ENCODE assay signal across 9 cellular contexts in genomic region chr12:16880864-16881285, GRCh38.
DNase-seq lines count a peak whose midpoint lies in the region; ATAC-seq and TF ChIP-seq lines count a peak whose summit lies in the region.
"Had no signal": no experiment of that assay in that cellular context is flagged by ENCODE, and none has a peak within 500 bp of the region (broad histone marks: within the 10 kb centered on the region; RNA-seq: fewer than 3 reads in every experiment).

No MANE protein-coding gene starts in this region.

- ATAC-seq in WTC11 = peak; percentile 93
- ATAC-seq in activated CD8-positive, alpha-beta T cell treated with anti-CD3 and anti-CD28 coated beads for 36 hours = no peak

- TF ChIP-seq CTCF in WTC11 (IDR thresholded peaks at IDR 0.05) (no peak), nephron (IDR thresholded peaks at IDR 0.05; ENCODE audit: unreplicated experiment in 3 of 3) (no peak), GM13976 (IDR thresholded peaks at IDR 0.05; ENCODE audit: borderline replicate concordance, control extremely low read depth, extremely low read depth, insufficient read depth, missing control alignments) (no peak)
- TF ChIP-seq CTCF in activated CD8-positive, alpha-beta T cell treated with anti-CD3 and anti-CD28 coated beads for 36 hours (IDR thresholded peaks at IDR 0.05) = no peak

- H3K27me3 Mint-ChIP-seq in WTC11 (ENCODE audit: low read depth) = no peaks in the 10 kb centered on the region
- H3K27me3 Mint-ChIP-seq in nephron (ENCODE audit: low read depth) = no peaks in the 10 kb centered on the region
- H3K27me3 Mint-ChIP-seq in activated CD8-positive, alpha-beta T cell treated with anti-CD3 and anti-CD28 coated beads for 36 hours = no peaks in the 10 kb centered on the region

- no peaks in the 10 kb centered on the region for H3K9me3 Mint-ChIP-seq in WTC11
- no peaks in the 10 kb centered on the region for H3K9me3 Mint-ChIP-seq in nephron
- peaks cover 2% of the 10 kb centered on the region for H3K9me3 Mint-ChIP-seq in activated CD8-positive, alpha-beta T cell treated with anti-CD3 and anti-CD28 coated beads for 36 hours

- peak overlapping the region; percentile 38; the same call in 1 of the 2 replicates for H3K27ac Mint-ChIP-seq in WTC11
- H3K27ac Mint-ChIP-seq in nephron = no peak overlapping the region
- no peak overlapping the region for H3K27ac Mint-ChIP-seq in activated CD8-positive, alpha-beta T cell treated with anti-CD3 and anti-CD28 coated beads for 36 hours

- DNase-seq in D341Med (ENCODE audit: low spot score) (peak; percentile 67), NCI-H2081 treated with DMSO at 0.1 percent for 48 hours (lab: John Stamatoyannopoulos, UW) (peak; percentile 96), WTC11 (ENCODE audit: low spot score) (peak; percentile 15), hepatic stellate cell (ENCODE audit: low spot score) (no peak), middle frontal gyrus (ENCODE audit: extremely low spot score, low spot score) (no peak), GM13976 (ENCODE audit: low spot score) (no peak)
- DNase-seq in activated CD8-positive, alpha-beta T cell treated with anti-CD3 and anti-CD28 coated beads for 36 hours = no peak
- DNase-seq: adrenal gland had no signal

- H3K4me3 Mint-ChIP-seq in WTC11 = no peak overlapping the region
- H3K4me3 Mint-ChIP-seq in nephron = peak overlapping the region in 2 of 3 experiments; percentile 10 to 14
- no peak overlapping the region for H3K4me3 Mint-ChIP-seq in activated CD8-positive, alpha-beta T cell treated with anti-CD3 and anti-CD28 coated beads for 36 hours

- intact Hi-C loops in activated CD8-positive, alpha-beta T cell treated with anti-CD3 and anti-CD28 coated beads for 36 hours (cut with micrococcal nuclease) = no loop called here

- H3K36me3 Mint-ChIP-seq in WTC11 = no peaks in the 10 kb centered on the region
- H3K36me3 Mint-ChIP-seq in nephron (ENCODE audit: low read depth) = no peaks in the 10 kb centered on the region
- H3K36me3 Mint-ChIP-seq in activated CD8-positive, alpha-beta T cell treated with anti-CD3 and anti-CD28 coated beads for 36 hours (ENCODE audit: low read depth) = no peaks in the 10 kb centered on the region

- CTCF ChIA-PET in WTC11 (lab: Charles Lee) = interaction anchor here (1.6 kb wide), 1 partner anchor 59 kb away, joined by 6 read pairs; no protein-coding TSS in a partner anchor
- CTCF ChIA-PET in activated CD8-positive, alpha-beta T cell treated with anti-CD3 and anti-CD28 coated beads for 36 hours (lab: Charles Lee) = no interaction called here

- in situ Hi-C loops in GM13976 (cut with MboI; ENCODE audit: low sequenced_read_pairs, unreplicated experiment) = no loop called here

- H3K4me1 Mint-ChIP-seq in WTC11 (peaks cover 10% of the 10 kb centered on the region), nephron (peaks cover 10% of the 10 kb centered on the region)
- no peaks in the 10 kb centered on the region for H3K4me1 Mint-ChIP-seq in activated CD8-positive, alpha-beta T cell treated with anti-CD3 and anti-CD28 coated beads for 36 hours (ENCODE audit: low read depth)

- POLR2A ChIA-PET in WTC11 (lab: Charles Lee) = interaction anchor here (0.5 kb wide), 1 partner anchor 244 kb away, joined by 5 read pairs; no protein-coding TSS in a partner anchor
- POLR2A ChIA-PET in activated CD8-positive, alpha-beta T cell treated with anti-CD3 and anti-CD28 coated beads for 36 hours (lab: Charles Lee) = no interaction called here

TF ChIP-seq in WTC11, 78 proteins besides CTCF, POLR2A, EP300 and RAD21:
- TF ChIP-seq GABPB1 (CRISPR knock-in tag; IDR thresholded peaks at IDR 0.05) = no peak
- TF ChIP-seq IRF2 (CRISPR knock-in tag; IDR thresholded peaks at IDR 0.05; ENCODE audit: borderline replicate concordance, low read depth) = no peak
- no peak for TF ChIP-seq FOXK1 (CRISPR knock-in tag; IDR thresholded peaks at IDR 0.05)
- TF ChIP-seq ZNF416 (CRISPR knock-in tag; IDR thresholded peaks at IDR 0.05) = no peak
- TF ChIP-seq SMAD4 (CRISPR knock-in tag; IDR thresholded peaks at IDR 0.05) = no peak
- no peak for TF ChIP-seq HMGA2 (CRISPR knock-in tag; IDR thresholded peaks at IDR 0.05)
- no peak for TF ChIP-seq NR3C1 (CRISPR knock-in tag; conservative IDR thresholded peaks at IDR 0.05; ENCODE audit: low read depth)
- TF ChIP-seq NR1H2 (CRISPR knock-in tag; IDR thresholded peaks at IDR 0.05) = no peak
- no peak for TF ChIP-seq E2F4 (CRISPR knock-in tag; IDR thresholded peaks at IDR 0.05; ENCODE audit: borderline replicate concordance, low read depth)
- TF ChIP-seq MXD4 (CRISPR knock-in tag; IDR thresholded peaks at IDR 0.05; ENCODE audit: borderline replicate concordance) = no peak
- no peak for TF ChIP-seq TCF7 (CRISPR knock-in tag; IDR thresholded peaks at IDR 0.05; ENCODE audit: low read depth)
- TF ChIP-seq ATF3 (CRISPR knock-in tag; conservative IDR thresholded peaks at IDR 0.05) = no peak
- TF ChIP-seq, protein P1, sequence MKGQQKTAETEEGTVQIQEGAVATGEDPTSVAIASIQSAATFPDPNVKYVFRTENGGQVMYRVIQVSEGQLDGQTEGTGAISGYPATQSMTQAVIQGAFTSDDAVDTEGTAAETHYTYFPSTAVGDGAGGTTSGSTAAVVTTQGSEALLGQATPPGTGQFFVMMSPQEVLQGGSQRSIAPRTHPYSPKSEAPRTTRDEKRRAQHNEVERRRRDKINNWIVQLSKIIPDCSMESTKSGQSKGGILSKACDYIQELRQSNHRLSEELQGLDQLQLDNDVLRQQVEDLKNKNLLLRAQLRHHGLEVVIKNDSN (CRISPR knock-in tag; IDR thresholded peaks at IDR 0.05) = no peak
- TF ChIP-seq PRDM15 (CRISPR knock-in tag; IDR thresholded peaks at IDR 0.05) = no peak
- no peak for TF ChIP-seq PREB (CRISPR knock-in tag; IDR thresholded peaks at IDR 0.05; ENCODE audit: borderline replicate concordance)
- no peak for TF ChIP-seq GTF2I (CRISPR knock-in tag; conservative IDR thresholded peaks at IDR 0.05)
TF ChIP-seq in WTC11: peak in this region for 0.

Comparison
In these comparisons a context has a peak if more than half of its experiments do, and no peak if none do; other contexts are left out.
1. DNase-seq: peak in D341Med (single experiment), NCI-H2081 treated with DMSO at 0.1 percent for 48 hours (single experiment) and WTC11 (single experiment); none in hepatic stellate cell (single experiment), activated CD8-positive, alpha-beta T cell treated with anti-CD3 and anti-CD28 coated beads for 36 hours (single experiment), middle frontal gyrus (single experiment) and GM13976 (single experiment).
2. H3K4me3 Mint-ChIP-seq: peak in nephron (2 of 3); none in WTC11 (single experiment) and activated CD8-positive, alpha-beta T cell treated with anti-CD3 and anti-CD28 coated beads for 36 hours (single experiment).